8 cellular contexts compared by ENCODE assay signal in the genomic region with DNA sequence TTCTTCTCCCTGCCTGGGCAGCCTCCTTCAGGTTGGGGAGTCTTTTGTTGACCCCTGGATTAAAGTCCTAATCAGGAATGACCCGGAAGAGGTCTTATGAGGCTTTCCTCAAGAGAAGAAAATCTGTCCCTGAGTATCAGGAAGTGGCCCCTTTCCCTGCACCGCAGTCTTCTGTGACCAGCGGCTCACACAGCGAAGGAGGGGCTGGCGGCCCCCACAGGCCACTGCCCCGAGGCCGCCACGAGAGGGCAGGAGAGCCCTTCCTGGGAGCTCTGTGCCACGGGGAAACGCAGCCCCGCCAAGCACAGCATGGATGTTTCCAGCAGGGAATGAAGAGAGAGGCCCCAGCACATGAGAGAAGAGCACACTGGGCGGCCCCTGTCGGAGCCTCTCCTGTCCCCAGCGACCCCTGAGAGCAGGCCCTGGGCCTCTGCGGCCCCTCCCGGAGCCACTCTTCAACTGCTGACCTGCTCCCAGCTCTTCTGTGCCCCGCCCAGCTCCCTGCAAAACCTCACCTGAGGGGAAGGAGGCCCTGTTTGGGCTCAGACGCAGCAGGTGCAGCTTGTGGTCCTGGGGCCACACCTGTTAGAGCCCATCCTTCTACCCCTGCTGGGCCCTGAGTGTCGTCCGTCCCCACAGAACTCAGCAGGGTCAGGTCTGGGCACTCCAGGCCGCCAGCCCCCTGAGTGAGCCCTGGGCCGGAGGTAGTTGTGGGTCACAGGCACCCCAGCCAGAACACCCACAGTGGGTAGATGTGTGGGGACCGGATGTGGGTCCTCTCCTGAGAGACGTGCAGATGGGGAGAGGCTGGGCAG. TPM values are rescaled to one million over a fixed set of nuclear protein-coding genes. Genes with fewer than 3 reads are reported as not detected.
DNase-seq lines count a peak whose midpoint lies in the region; ATAC-seq and TF ChIP-seq lines count a peak whose summit lies in the region.

No MANE protein-coding gene starts in this region.

- H4K8ac ChIP-seq in mesendoderm (ENCODE audit: low read depth, low read length), result no peak overlapping the region

- peaks cover 5% of the 10 kb centered on the region for H3K36me3 Mint-ChIP-seq in CD4-positive, alpha-beta T cell (ENCODE audit: low read depth)

- DNase-seq in CD4-positive, alpha-beta T cell, result peak; percentile 63 to 77 (median 70)
- DNase-seq in HL-60 (ENCODE audit: low read depth in 1 of 2, low spot score in 1 of 2) (peak; percentile 60 to 85), NOMO-1 treated with DMSO at 0.1 percent for 48 hours (lab: John Stamatoyannopoulos, UW; ENCODE audit: unreplicated experiment) (peak; percentile 87), mesendoderm (peak; percentile 92)
- DNase-seq in activated CD8-positive, alpha-beta memory T cell treated with anti-CD3 and anti-CD28 coated beads for 4 hours (ENCODE audit: low read depth in 2 of 2), result peak; percentile 23 to 39
- peak; percentile 67 for DNase-seq in effector CD4-positive, alpha-beta T cell
- peak; percentile 52 for DNase-seq in stimulated activated CD8-positive, alpha-beta memory T cell treated with anti-CD3 and anti-CD28 coated beads, Interleukin-12 subunit alpha, Interleukin-12 subunit beta, amount 100 ng/mL, for 1 hour (ENCODE audit: low read depth)

- peak overlapping the region; percentile 56 for H3K56ac ChIP-seq in mesendoderm (ENCODE audit: low read length)

- peak overlapping the region; percentile 66 for H3K4me3 Mint-ChIP-seq in CD4-positive, alpha-beta T cell

- H3K27me3 ChIP-seq in CD4-positive, alpha-beta T cell (ENCODE audit: control insufficient read depth, insufficient read depth, low read length), result no peaks in the 10 kb centered on the region
- H3K27me3 ChIP-seq in HL-60 (ENCODE audit: insufficient read depth, poor library complexity, severe bottlenecking) (no peaks in the 10 kb centered on the region), mesendoderm (ENCODE audit: insufficient read depth, low read length, poor library complexity) (no peaks in the 10 kb centered on the region)

- no peaks in the 10 kb centered on the region for H3K36me3 ChIP-seq in mesendoderm (ENCODE audit: control insufficient read depth, insufficient read depth, low read length)

- H3K9me3 ChIP-seq in CD4-positive, alpha-beta T cell (ENCODE audit: control insufficient read depth, low read length), result no peaks in the 10 kb centered on the region

- peak overlapping the region; percentile 80 for H3K23ac ChIP-seq in mesendoderm (ENCODE audit: low read length)

- ATAC-seq in CD4-positive, alpha-beta T cell (ENCODE audit: poor library complexity), result peak; percentile 72
- ATAC-seq in GM21447 (IDR thresholded peaks at IDR 0.05; ENCODE audit: unreplicated experiment), result no peak

- H3K79me1 ChIP-seq in mesendoderm (ENCODE audit: low read length), result no peaks in the 10 kb centered on the region

- H3K79me2 ChIP-seq in mesendoderm (ENCODE audit: control insufficient read depth, insufficient read depth, low read length), result no peaks in the 10 kb centered on the region

- no peaks in the 10 kb centered on the region for H3K27me3 Mint-ChIP-seq in CD4-positive, alpha-beta T cell

- intact Hi-C loops in CD4-positive, alpha-beta T cell (cut with DNase I, micrococcal nuclease), result loop anchor here (1.0 to 5.0 kb wide), 6 partner anchors 140 to 528 kb away; partner anchors contain the start of gene SLC19A1 (in 1 of the 2)

- no peaks in the 10 kb centered on the region for H3K9me3 Mint-ChIP-seq in CD4-positive, alpha-beta T cell

- H3K4me3 ChIP-seq in HL-60 (replicated peaks; ENCODE audit: insufficient read depth, low read length) (no peak overlapping the region), mesendoderm (ENCODE audit: low read length) (no peak overlapping the region)

- H2AK5ac ChIP-seq in mesendoderm (ENCODE audit: low read length), result peak overlapping the region; percentile 78

- H2BK120ac ChIP-seq in mesendoderm (ENCODE audit: low read depth, low read length), result no peak overlapping the region

- H3K9ac ChIP-seq in mesendoderm (ENCODE audit: low read length), result peak overlapping the region; percentile 38

- peaks cover 42% of the 10 kb centered on the region for H3K4me1 Mint-ChIP-seq in CD4-positive, alpha-beta T cell (ENCODE audit: low read depth)

- no peak overlapping the region for H3K18ac ChIP-seq in mesendoderm (ENCODE audit: low read length)

- WGBS in mesendoderm (ENCODE audit: extremely low coverage, insufficient coverage, low lambda C conversion rate), result no CpG with 5 or more reads among the region's 24 CpGs

- no peak overlapping the region for H3K4ac ChIP-seq in mesendoderm (ENCODE audit: low read depth, low read length)

- no peak overlapping the region for H2BK5ac ChIP-seq in mesendoderm (ENCODE audit: low read length)

- H2BK15ac ChIP-seq in mesendoderm (replicated peaks; ENCODE audit: low read depth), result no peak overlapping the region

- H4K5ac ChIP-seq in mesendoderm (ENCODE audit: low read length), result no peak overlapping the region

- POLR2A ChIA-PET in CD4-positive, alpha-beta T cell (lab: Charles Lee), result interaction anchor here (0.8 to 2.1 kb wide), 2 partner anchors 17 to 30 kb away, joined by 6 to 18 read pairs; no protein-coding TSS in a partner anchor

- TF ChIP-seq CTCF in CD4-positive, alpha-beta T cell (IDR thresholded peaks at IDR 0.05), result peak; percentile 90
- TF ChIP-seq CTCF in HL-60 (IDR thresholded peaks at IDR 0.05; ENCODE audit: insufficient read depth, low read length), result peak; percentile 89

- no peak overlapping the region for H3K4me2 ChIP-seq in mesendoderm (ENCODE audit: low read length)

- CTCF ChIA-PET in CD4-positive, alpha-beta T cell (lab: Charles Lee), result interaction anchor here (0.9 to 1.8 kb wide), 6 partner anchors 17 to 303 kb away, joined by 3 to 9 read pairs (median 5); no protein-coding TSS in a partner anchor

- peak overlapping the region; percentile 62 for H3K27ac Mint-ChIP-seq in CD4-positive, alpha-beta T cell

- H3K27ac ChIP-seq in CD4-positive, alpha-beta T cell (ENCODE audit: low read depth, low read length), result no peak overlapping the region
- peak overlapping the region; percentile 42 for H3K27ac ChIP-seq in HL-60 (replicated peaks)
- H3K27ac ChIP-seq in mesendoderm (ENCODE audit: low read depth, low read length), result no peak overlapping the region

- H3K4me1 ChIP-seq in mesendoderm (ENCODE audit: control insufficient read depth, low read depth, low read length), result peaks cover 5% of the 10 kb centered on the region

RNA-seq across cellular contexts. Expression of gene POFUT2, which starts 4.9 kb away (rescaled TPM):
- 10 to 100 TPM; 56.6 to 57.2 TPM for total RNA-seq in CD4-positive, alpha-beta T cell
- polyA plus RNA-seq in mesendoderm (2013, experiment 1 of 2), result 17.3 TPM
- 17.4 TPM for polyA plus RNA-seq in mesendoderm (2013, experiment 2 of 2)

Comparison
In these comparisons a context has a peak if more than half of its experiments do, and no peak if none do; other contexts are left out.
1. DNase-seq: peak in every context shown above with its lines; median percentile 92 in mesendoderm; 87 in NOMO-1 treated with DMSO at 0.1 percent for 48 hours; 72 in HL-60; 70 in CD4-positive, alpha-beta T cell; 67 in effector CD4-positive, alpha-beta T cell; 52 in stimulated activated CD8-positive, alpha-beta memory T cell treated with anti-CD3 and anti-CD28 coated beads, Interleukin-12 subunit alpha, Interleukin-12 subunit beta, amount 100 ng/mL, for 1 hour; 31 in activated CD8-positive, alpha-beta memory T cell treated with anti-CD3 and anti-CD28 coated beads for 4 hours.